Comparison of ENCODE assay signal across 25 cellular contexts in the genomic region with DNA sequence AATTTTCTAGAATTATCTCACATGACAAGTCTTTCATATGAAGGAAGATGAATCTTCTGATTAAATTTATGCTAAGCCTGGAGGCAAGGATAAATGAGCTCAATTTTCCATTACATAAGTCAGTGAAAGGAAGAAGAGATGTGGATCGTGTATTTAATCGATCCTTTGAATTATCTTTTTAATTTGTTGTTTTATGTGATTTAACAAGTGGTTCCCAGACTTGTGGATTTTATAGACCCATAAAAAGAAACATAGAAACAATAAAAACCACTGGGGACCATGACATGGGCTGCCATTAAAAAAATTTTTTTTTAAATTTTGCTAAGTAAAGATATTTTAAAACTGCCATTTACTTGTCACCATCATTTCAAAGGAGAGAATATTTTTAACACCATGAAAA. TPM values are rescaled to one million over a fixed set of nuclear protein-coding genes. Genes with fewer than 3 reads are reported as not detected.
DNase-seq lines count a peak whose midpoint lies in the region; FAIRE-seq and TF ChIP-seq lines count a peak whose summit lies in the region.
"Had no signal": no experiment of that assay in that cellular context is flagged by ENCODE, and none has a peak within 500 bp of the region (broad histone marks: within the 10 kb centered on the region; RNA-seq: fewer than 3 reads in every experiment).

No MANE protein-coding gene starts in this region.

- H3K36me3 ChIP-seq in HEK293 (ENCODE audit: control insufficient read depth in 2 of 2, insufficient read depth in 1 of 2, low read length in 2 of 2): peaks cover 9 to 10% of the 10 kb centered on the region in 2 experiments
- H3K36me3 ChIP-seq: BE2C had no signal

- POLR2A ChIA-PET in HEK293 (lab: Yijun Ruan, JAX): no interaction called here

- H3K9me3 ChIP-seq in HEK293 (ENCODE audit: control insufficient read depth, insufficient read depth, low read depth, low read length): no peaks in the 10 kb centered on the region
- H3K9me3 ChIP-seq: BE2C, BLaER1 had no signal

- DNase-seq in frontal cortex (ENCODE audit: low spot score in 2 of 2) (no peak), HFFc6 (no peak), NCI-H146 treated with DMSO at 0.1 percent for 48 hours (lab: John Stamatoyannopoulos, UW; ENCODE audit: unreplicated experiment) (no peak), germinal center (ENCODE audit: low spot score) (no peak)
- DNase-seq: 8988T; ACHN; BE2C; C1 segment of cervical spinal cord; CD4-positive, alpha-beta memory T cell; CD4-positive, CD25-positive, alpha-beta regulatory T cell; CD8-positive, alpha-beta memory T cell; COR-L47; DMS 273 treated with DMSO at 0.1 percent for 48 hours; DMS153; DMS53; DMS79; DND-41; EL; GF-D8 had no signal

- no peaks in the 10 kb centered on the region for H3K27me3 Mint-ChIP-seq in HFFc6 (ENCODE audit: insufficient read depth)
- H3K27me3 Mint-ChIP-seq: CD4-positive, alpha-beta memory T cell; CD4-positive, CD25-positive, alpha-beta regulatory T cell; CD8-positive, alpha-beta memory T cell had no signal

- H3K4me1 Mint-ChIP-seq in HFFc6 (ENCODE audit: low read depth): peaks cover 8% of the 10 kb centered on the region
- H3K4me1 Mint-ChIP-seq: CD14-positive monocyte had no signal

- peak; percentile 31 for FAIRE-seq in frontal cortex (lab: Jason Lieb, UNC)
- FAIRE-seq: A204.1, GM12891, GM19239 had no signal

- no peak for TF ChIP-seq CTCF in HEK293 (tag by site-specific recombination; IDR thresholded peaks at IDR 0.05)
- no peak for TF ChIP-seq CTCF in HFFc6 (IDR thresholded peaks at IDR 0.05)

- H3K4me3 ChIP-seq in HEK293 (ENCODE audit: low read depth, low read length): no peak overlapping the region
- H3K4me3 ChIP-seq: BLaER1 had no signal

- no peak overlapping the region for H3K27ac ChIP-seq in HEK293 (ENCODE audit: extremely low read depth, low read depth, low read length)
- H3K27ac ChIP-seq: BLaER1 had no signal

- H3K9me3 Mint-ChIP-seq in HFFc6: no peaks in the 10 kb centered on the region
- H3K9me3 Mint-ChIP-seq: CD14-positive monocyte; CD4-positive, alpha-beta memory T cell; CD4-positive, CD25-positive, alpha-beta regulatory T cell; CD8-positive, alpha-beta memory T cell had no signal

- H3K27ac Mint-ChIP-seq in HFFc6: no peak overlapping the region
- H3K27ac Mint-ChIP-seq: CD14-positive monocyte; CD4-positive, alpha-beta memory T cell; CD8-positive, alpha-beta memory T cell had no signal

- H3K4me3 Mint-ChIP-seq in HFFc6: no peak overlapping the region
- H3K4me3 Mint-ChIP-seq: CD14-positive monocyte; CD4-positive, alpha-beta memory T cell; CD4-positive, CD25-positive, alpha-beta regulatory T cell; CD8-positive, alpha-beta memory T cell had no signal

- H3K4me1 ChIP-seq in HEK293 (ENCODE audit: control insufficient read depth, insufficient read depth, low read length): no peaks in the 10 kb centered on the region
- H3K4me1 ChIP-seq: BE2C, BLaER1 had no signal

- H3K36me3 Mint-ChIP-seq in HFFc6 (ENCODE audit: low read depth): no peaks in the 10 kb centered on the region

- CTCF ChIA-PET in HEK293 (lab: Yijun Ruan, JAX): interaction anchor here (2.1 kb wide), 1 partner anchor 124 kb away, joined by 10 read pairs; no protein-coding TSS in a partner anchor

TF ChIP-seq in HEK293, 187 proteins besides CTCF, POLR2A, EP300 and RAD21 (continues in another document):
- TF ChIP-seq HOXA7 (CRISPR knock-in tag; IDR thresholded peaks at IDR 0.05; ENCODE audit: borderline replicate concordance) (no peak), SCRT2 (tag by site-specific recombination; IDR thresholded peaks at IDR 0.05) (no peak), ZBTB17 (tag by site-specific recombination; IDR thresholded peaks at IDR 0.05) (no peak), KLF16 (tag by site-specific recombination; IDR thresholded peaks at IDR 0.05) (no peak), OVOL3 (tag by site-specific recombination; IDR thresholded peaks at IDR 0.05) (no peak), ZFP37 (tag by site-specific recombination; IDR thresholded peaks at IDR 0.05) (no peak), ZNF501 (tag by site-specific recombination; IDR thresholded peaks at IDR 0.05) (no peak)
- TF ChIP-seq, protein P1, sequence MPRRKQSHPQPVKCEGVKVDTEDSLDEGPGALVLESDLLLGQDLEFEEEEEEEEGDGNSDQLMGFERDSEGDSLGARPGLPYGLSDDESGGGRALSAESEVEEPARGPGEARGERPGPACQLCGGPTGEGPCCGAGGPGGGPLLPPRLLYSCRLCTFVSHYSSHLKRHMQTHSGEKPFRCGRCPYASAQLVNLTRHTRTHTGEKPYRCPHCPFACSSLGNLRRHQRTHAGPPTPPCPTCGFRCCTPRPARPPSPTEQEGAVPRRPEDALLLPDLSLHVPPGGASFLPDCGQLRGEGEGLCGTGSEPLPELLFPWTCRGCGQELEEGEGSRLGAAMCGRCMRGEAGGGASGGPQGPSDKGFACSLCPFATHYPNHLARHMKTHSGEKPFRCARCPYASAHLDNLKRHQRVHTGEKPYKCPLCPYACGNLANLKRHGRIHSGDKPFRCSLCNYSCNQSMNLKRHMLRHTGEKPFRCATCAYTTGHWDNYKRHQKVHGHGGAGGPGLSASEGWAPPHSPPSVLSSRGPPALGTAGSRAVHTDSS (tag by site-specific recombination; IDR thresholded peaks at IDR 0.05): no peak
- TF ChIP-seq, protein P2, sequence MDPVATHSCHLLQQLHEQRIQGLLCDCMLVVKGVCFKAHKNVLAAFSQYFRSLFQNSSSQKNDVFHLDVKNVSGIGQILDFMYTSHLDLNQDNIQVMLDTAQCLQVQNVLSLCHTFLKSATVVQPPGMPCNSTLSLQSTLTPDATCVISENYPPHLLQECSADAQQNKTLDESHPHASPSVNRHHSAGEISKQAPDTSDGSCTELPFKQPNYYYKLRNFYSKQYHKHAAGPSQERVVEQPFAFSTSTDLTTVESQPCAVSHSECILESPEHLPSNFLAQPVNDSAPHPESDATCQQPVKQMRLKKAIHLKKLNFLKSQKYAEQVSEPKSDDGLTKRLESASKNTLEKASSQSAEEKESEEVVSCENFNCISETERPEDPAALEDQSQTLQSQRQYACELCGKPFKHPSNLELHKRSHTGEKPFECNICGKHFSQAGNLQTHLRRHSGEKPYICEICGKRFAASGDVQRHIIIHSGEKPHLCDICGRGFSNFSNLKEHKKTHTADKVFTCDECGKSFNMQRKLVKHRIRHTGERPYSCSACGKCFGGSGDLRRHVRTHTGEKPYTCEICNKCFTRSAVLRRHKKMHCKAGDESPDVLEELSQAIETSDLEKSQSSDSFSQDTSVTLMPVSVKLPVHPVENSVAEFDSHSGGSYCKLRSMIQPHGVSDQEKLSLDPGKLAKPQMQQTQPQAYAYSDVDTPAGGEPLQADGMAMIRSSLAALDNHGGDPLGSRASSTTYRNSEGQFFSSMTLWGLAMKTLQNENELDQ (tag by site-specific recombination; IDR thresholded peaks at IDR 0.05; ENCODE audit: low read depth): no peak
- TF ChIP-seq, protein P3, sequence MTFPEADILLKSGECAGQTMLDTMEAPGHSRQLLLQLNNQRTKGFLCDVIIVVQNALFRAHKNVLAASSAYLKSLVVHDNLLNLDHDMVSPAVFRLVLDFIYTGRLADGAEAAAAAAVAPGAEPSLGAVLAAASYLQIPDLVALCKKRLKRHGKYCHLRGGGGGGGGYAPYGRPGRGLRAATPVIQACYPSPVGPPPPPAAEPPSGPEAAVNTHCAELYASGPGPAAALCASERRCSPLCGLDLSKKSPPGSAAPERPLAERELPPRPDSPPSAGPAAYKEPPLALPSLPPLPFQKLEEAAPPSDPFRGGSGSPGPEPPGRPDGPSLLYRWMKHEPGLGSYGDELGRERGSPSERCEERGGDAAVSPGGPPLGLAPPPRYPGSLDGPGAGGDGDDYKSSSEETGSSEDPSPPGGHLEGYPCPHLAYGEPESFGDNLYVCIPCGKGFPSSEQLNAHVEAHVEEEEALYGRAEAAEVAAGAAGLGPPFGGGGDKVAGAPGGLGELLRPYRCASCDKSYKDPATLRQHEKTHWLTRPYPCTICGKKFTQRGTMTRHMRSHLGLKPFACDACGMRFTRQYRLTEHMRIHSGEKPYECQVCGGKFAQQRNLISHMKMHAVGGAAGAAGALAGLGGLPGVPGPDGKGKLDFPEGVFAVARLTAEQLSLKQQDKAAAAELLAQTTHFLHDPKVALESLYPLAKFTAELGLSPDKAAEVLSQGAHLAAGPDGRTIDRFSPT (tag by site-specific recombination; IDR thresholded peaks at IDR 0.05): no peak
- TF ChIP-seq, protein P4, sequence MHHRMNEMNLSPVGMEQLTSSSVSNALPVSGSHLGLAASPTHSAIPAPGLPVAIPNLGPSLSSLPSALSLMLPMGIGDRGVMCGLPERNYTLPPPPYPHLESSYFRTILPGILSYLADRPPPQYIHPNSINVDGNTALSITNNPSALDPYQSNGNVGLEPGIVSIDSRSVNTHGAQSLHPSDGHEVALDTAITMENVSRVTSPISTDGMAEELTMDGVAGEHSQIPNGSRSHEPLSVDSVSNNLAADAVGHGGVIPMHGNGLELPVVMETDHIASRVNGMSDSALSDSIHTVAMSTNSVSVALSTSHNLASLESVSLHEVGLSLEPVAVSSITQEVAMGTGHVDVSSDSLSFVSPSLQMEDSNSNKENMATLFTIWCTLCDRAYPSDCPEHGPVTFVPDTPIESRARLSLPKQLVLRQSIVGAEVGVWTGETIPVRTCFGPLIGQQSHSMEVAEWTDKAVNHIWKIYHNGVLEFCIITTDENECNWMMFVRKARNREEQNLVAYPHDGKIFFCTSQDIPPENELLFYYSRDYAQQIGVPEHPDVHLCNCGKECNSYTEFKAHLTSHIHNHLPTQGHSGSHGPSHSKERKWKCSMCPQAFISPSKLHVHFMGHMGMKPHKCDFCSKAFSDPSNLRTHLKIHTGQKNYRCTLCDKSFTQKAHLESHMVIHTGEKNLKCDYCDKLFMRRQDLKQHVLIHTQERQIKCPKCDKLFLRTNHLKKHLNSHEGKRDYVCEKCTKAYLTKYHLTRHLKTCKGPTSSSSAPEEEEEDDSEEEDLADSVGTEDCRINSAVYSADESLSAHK (tag by site-specific recombination; IDR thresholded peaks at IDR 0.05): peak; percentile 68
- TF ChIP-seq, protein P5, sequence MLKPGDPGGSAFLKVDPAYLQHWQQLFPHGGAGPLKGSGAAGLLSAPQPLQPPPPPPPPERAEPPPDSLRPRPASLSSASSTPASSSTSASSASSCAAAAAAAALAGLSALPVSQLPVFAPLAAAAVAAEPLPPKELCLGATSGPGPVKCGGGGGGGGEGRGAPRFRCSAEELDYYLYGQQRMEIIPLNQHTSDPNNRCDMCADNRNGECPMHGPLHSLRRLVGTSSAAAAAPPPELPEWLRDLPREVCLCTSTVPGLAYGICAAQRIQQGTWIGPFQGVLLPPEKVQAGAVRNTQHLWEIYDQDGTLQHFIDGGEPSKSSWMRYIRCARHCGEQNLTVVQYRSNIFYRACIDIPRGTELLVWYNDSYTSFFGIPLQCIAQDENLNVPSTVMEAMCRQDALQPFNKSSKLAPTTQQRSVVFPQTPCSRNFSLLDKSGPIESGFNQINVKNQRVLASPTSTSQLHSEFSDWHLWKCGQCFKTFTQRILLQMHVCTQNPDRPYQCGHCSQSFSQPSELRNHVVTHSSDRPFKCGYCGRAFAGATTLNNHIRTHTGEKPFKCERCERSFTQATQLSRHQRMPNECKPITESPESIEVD (tag by site-specific recombination; IDR thresholded peaks at IDR 0.05): peak; percentile 79

RNA-seq across cellular contexts. Expression of a gene that starts 45.0 kb away (rescaled TPM):
- 93.3 TPM for total RNA-seq in frontal cortex
- total RNA-seq in HFFc6 (2021; fragmentation: NEBNext Ultra II Directional; extraction: Animal tissue kit (Norgen Biotek cat#: 25700)): 10 to 100 TPM; 21.6 to 29.9 (median 27.3) TPM
